Comparison of ENCODE assay signal across 1 cellular context in the genomic region with DNA sequence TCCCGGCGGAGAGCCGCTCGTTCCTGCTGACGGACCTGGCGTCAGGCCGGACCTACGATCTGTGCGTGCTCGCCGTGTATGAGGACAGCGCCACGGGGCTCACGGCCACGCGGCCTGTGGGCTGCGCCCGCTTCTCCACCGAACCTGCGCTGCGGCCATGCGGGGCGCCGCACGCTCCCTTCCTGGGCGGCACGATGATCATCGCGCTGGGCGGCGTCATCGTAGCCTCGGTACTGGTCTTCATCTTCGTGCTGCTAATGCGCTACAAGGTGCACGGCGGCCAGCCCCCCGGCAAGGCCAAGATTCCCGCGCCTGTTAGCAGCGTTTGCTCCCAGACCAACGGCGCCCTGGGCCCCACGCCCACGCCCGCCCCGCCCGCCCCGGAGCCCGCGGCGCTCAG.
TF ChIP-seq lines count a peak whose summit lies in the region.

No MANE protein-coding gene starts in this region.

TF ChIP-seq in K562, 482 proteins besides CTCF, POLR2A, EP300 and RAD21 (continued from another document):
- TF ChIP-seq, protein P1, sequence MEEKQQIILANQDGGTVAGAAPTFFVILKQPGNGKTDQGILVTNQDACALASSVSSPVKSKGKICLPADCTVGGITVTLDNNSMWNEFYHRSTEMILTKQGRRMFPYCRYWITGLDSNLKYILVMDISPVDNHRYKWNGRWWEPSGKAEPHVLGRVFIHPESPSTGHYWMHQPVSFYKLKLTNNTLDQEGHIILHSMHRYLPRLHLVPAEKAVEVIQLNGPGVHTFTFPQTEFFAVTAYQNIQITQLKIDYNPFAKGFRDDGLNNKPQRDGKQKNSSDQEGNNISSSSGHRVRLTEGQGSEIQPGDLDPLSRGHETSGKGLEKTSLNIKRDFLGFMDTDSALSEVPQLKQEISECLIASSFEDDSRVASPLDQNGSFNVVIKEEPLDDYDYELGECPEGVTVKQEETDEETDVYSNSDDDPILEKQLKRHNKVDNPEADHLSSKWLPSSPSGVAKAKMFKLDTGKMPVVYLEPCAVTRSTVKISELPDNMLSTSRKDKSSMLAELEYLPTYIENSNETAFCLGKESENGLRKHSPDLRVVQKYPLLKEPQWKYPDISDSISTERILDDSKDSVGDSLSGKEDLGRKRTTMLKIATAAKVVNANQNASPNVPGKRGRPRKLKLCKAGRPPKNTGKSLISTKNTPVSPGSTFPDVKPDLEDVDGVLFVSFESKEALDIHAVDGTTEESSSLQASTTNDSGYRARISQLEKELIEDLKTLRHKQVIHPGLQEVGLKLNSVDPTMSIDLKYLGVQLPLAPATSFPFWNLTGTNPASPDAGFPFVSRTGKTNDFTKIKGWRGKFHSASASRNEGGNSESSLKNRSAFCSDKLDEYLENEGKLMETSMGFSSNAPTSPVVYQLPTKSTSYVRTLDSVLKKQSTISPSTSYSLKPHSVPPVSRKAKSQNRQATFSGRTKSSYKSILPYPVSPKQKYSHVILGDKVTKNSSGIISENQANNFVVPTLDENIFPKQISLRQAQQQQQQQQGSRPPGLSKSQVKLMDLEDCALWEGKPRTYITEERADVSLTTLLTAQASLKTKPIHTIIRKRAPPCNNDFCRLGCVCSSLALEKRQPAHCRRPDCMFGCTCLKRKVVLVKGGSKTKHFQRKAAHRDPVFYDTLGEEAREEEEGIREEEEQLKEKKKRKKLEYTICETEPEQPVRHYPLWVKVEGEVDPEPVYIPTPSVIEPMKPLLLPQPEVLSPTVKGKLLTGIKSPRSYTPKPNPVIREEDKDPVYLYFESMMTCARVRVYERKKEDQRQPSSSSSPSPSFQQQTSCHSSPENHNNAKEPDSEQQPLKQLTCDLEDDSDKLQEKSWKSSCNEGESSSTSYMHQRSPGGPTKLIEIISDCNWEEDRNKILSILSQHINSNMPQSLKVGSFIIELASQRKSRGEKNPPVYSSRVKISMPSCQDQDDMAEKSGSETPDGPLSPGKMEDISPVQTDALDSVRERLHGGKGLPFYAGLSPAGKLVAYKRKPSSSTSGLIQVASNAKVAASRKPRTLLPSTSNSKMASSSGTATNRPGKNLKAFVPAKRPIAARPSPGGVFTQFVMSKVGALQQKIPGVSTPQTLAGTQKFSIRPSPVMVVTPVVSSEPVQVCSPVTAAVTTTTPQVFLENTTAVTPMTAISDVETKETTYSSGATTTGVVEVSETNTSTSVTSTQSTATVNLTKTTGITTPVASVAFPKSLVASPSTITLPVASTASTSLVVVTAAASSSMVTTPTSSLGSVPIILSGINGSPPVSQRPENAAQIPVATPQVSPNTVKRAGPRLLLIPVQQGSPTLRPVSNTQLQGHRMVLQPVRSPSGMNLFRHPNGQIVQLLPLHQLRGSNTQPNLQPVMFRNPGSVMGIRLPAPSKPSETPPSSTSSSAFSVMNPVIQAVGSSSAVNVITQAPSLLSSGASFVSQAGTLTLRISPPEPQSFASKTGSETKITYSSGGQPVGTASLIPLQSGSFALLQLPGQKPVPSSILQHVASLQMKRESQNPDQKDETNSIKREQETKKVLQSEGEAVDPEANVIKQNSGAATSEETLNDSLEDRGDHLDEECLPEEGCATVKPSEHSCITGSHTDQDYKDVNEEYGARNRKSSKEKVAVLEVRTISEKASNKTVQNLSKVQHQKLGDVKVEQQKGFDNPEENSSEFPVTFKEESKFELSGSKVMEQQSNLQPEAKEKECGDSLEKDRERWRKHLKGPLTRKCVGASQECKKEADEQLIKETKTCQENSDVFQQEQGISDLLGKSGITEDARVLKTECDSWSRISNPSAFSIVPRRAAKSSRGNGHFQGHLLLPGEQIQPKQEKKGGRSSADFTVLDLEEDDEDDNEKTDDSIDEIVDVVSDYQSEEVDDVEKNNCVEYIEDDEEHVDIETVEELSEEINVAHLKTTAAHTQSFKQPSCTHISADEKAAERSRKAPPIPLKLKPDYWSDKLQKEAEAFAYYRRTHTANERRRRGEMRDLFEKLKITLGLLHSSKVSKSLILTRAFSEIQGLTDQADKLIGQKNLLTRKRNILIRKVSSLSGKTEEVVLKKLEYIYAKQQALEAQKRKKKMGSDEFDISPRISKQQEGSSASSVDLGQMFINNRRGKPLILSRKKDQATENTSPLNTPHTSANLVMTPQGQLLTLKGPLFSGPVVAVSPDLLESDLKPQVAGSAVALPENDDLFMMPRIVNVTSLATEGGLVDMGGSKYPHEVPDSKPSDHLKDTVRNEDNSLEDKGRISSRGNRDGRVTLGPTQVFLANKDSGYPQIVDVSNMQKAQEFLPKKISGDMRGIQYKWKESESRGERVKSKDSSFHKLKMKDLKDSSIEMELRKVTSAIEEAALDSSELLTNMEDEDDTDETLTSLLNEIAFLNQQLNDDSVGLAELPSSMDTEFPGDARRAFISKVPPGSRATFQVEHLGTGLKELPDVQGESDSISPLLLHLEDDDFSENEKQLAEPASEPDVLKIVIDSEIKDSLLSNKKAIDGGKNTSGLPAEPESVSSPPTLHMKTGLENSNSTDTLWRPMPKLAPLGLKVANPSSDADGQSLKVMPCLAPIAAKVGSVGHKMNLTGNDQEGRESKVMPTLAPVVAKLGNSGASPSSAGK (IDR thresholded peaks at IDR 0.05) = peak; percentile 38; the same call in 1 of the 2 replicates
- TF ChIP-seq, protein P2, sequence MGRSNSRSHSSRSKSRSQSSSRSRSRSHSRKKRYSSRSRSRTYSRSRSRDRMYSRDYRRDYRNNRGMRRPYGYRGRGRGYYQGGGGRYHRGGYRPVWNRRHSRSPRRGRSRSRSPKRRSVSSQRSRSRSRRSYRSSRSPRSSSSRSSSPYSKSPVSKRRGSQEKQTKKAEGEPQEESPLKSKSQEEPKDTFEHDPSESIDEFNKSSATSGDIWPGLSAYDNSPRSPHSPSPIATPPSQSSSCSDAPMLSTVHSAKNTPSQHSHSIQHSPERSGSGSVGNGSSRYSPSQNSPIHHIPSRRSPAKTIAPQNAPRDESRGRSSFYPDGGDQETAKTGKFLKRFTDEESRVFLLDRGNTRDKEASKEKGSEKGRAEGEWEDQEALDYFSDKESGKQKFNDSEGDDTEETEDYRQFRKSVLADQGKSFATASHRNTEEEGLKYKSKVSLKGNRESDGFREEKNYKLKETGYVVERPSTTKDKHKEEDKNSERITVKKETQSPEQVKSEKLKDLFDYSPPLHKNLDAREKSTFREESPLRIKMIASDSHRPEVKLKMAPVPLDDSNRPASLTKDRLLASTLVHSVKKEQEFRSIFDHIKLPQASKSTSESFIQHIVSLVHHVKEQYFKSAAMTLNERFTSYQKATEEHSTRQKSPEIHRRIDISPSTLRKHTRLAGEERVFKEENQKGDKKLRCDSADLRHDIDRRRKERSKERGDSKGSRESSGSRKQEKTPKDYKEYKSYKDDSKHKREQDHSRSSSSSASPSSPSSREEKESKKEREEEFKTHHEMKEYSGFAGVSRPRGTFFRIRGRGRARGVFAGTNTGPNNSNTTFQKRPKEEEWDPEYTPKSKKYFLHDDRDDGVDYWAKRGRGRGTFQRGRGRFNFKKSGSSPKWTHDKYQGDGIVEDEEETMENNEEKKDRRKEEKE (IDR thresholded peaks at IDR 0.05; ENCODE audit: borderline replicate concordance in 1 of 2, control insufficient read depth in 1 of 2, low read depth in 2 of 2, low read length in 1 of 2) = no peak
- TF ChIP-seq MNT (conservative IDR thresholded peaks at IDR 0.05) = 0 out of 4 replicates have a peak, but pooled peaks of 1 of the 2 experiments have one; percentile 28
- peak in 1 of 2 experiments; percentile 82 for TF ChIP-seq E2F6 (IDR thresholded peaks at IDR 0.05; ENCODE audit: borderline replicate concordance in 1 of 2, extremely low read depth in 1 of 2, insufficient read depth in 1 of 2, insufficient read length in 1 of 2, low read depth in 1 of 2, low read length in 1 of 2, poor library complexity in 1 of 2, severe bottlenecking in 1 of 2)
- TF ChIP-seq PCBP1 (IDR thresholded peaks at IDR 0.05; ENCODE audit: low read depth, low read length, poor library complexity, severe bottlenecking) = no peak
- no peak for TF ChIP-seq ARNT (IDR thresholded peaks at IDR 0.05)
- no peak for TF ChIP-seq MAZ (CRISPR knock-in tag; conservative IDR thresholded peaks at IDR 0.05 in 1 of 2, IDR thresholded peaks at IDR 0.05 in 1 of 2)
TF ChIP-seq in K562: peak in this region for 11.
